Comparison of ENCODE assay signal across 2 cellular contexts in the genomic region with DNA sequence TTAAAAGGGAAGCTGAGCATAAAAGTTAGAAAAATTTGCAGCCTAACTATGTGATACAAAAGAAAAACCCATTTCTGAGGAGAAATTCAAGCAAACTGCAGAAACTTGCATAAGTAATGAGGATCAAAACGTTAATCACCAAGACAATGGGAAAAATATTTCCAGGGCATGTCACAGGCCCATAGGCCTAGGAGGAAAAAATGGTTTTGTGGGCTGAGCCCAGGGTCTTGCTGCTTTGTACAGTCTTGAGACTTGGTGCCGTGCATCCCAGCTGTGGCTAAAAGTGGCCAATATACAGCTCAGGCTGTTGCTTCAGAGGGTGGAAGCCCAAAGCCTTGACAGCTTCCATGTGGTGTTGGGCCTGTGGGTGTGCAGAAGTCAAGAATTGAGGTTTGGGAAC.
A peak's percentile ranks its signal among the peaks of the same experiment; 100 is the strongest.
TF ChIP-seq lines count a peak whose summit lies in the region.

No MANE protein-coding gene starts in this region.

TF ChIP-seq in HEK293, 187 proteins besides CTCF, POLR2A, EP300 and RAD21:
- TF ChIP-seq ZNF16 (tag by site-specific recombination; IDR thresholded peaks at IDR 0.05; ENCODE audit: low read depth) (no peak), SETDB1 (IDR thresholded peaks at IDR 0.05; ENCODE audit: insufficient read length, low read length) (peak; percentile 84), ZNF585B (tag by site-specific recombination; IDR thresholded peaks at IDR 0.05) (peak; percentile 89)

TF ChIP-seq in K562, 482 proteins besides CTCF, POLR2A, EP300 and RAD21:
- TF ChIP-seq STAT6 (CRISPR knock-in tag; IDR thresholded peaks at IDR 0.05) (no peak), THRAP3 (IDR thresholded peaks at IDR 0.05; ENCODE audit: borderline replicate concordance) (no peak), ZNF311 (CRISPR knock-in tag; IDR thresholded peaks at IDR 0.05) (no peak), FOXP4 (CRISPR knock-in tag; IDR thresholded peaks at IDR 0.05; ENCODE audit: borderline replicate concordance) (no peak), CBX3 (IDR thresholded peaks at IDR 0.05; ENCODE audit: borderline replicate concordance in 1 of 2, low read length in 2 of 2) (peak in 1 of 2 experiments; percentile 76; a peak in 2 of 3 replicates), DACH1 (IDR thresholded peaks at IDR 0.05; ENCODE audit: partially characterized antibody) (no peak), DLX4 (CRISPR knock-in tag; IDR thresholded peaks at IDR 0.05) (no peak), NFYB (IDR thresholded peaks at IDR 0.05; ENCODE audit: extremely low read depth, insufficient read length) (no peak), ATF4 (CRISPR knock-in tag; IDR thresholded peaks at IDR 0.05) (no peak), LARP7 (IDR thresholded peaks at IDR 0.05) (no peak), ZFP36 (IDR thresholded peaks at IDR 0.05; ENCODE audit: low read depth, low read length, partially characterized antibody) (peak; percentile 81), GABPB1 (CRISPR knock-in tag; IDR thresholded peaks at IDR 0.05) (no peak), KAT8 (IDR thresholded peaks at IDR 0.05; ENCODE audit: low read depth) (no peak), ZNF717 (CRISPR knock-in tag; IDR thresholded peaks at IDR 0.05) (no peak), CBX5 (IDR thresholded peaks at IDR 0.05; ENCODE audit: borderline replicate concordance, low read depth) (0 out of 2 replicates have a peak, but pooled peaks have one; percentile 45), ASH1L (IDR thresholded peaks at IDR 0.05; ENCODE audit: borderline replicate concordance, low read depth, partially characterized antibody) (no peak), MAX (CRISPR knock-in tag; IDR thresholded peaks at IDR 0.05) (no peak)
- TF ChIP-seq, protein P1, sequence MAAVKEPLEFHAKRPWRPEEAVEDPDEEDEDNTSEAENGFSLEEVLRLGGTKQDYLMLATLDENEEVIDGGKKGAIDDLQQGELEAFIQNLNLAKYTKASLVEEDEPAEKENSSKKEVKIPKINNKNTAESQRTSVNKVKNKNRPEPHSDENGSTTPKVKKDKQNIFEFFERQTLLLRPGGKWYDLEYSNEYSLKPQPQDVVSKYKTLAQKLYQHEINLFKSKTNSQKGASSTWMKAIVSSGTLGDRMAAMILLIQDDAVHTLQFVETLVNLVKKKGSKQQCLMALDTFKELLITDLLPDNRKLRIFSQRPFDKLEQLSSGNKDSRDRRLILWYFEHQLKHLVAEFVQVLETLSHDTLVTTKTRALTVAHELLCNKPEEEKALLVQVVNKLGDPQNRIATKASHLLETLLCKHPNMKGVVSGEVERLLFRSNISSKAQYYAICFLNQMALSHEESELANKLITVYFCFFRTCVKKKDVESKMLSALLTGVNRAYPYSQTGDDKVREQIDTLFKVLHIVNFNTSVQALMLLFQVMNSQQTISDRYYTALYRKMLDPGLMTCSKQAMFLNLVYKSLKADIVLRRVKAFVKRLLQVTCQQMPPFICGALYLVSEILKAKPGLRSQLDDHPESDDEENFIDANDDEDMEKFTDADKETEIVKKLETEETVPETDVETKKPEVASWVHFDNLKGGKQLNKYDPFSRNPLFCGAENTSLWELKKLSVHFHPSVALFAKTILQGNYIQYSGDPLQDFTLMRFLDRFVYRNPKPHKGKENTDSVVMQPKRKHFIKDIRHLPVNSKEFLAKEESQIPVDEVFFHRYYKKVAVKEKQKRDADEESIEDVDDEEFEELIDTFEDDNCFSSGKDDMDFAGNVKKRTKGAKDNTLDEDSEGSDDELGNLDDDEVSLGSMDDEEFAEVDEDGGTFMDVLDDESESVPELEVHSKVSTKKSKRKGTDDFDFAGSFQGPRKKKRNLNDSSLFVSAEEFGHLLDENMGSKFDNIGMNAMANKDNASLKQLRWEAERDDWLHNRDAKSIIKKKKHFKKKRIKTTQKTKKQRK (IDR thresholded peaks at IDR 0.05; ENCODE audit: borderline replicate concordance, low read depth, low read length) = 0 out of 2 replicates have a peak, but pooled peaks have one; percentile 27
